ENCODE assay signal across 1 cellular context in genomic region chr2:132943829-132944228, GRCh38.
TF ChIP-seq lines count a peak whose summit lies in the region.

No MANE protein-coding gene starts in this region.

TF ChIP-seq in IMR-90, 13 proteins besides CTCF, POLR2A, EP300 and RAD21 (continued from another document):
- no peak for TF ChIP-seq RFX5 (IDR thresholded peaks at IDR 0.05; ENCODE audit: low read depth, low read length)
- TF ChIP-seq BHLHE40 (IDR thresholded peaks at IDR 0.05; ENCODE audit: low read depth, low read length) = no peak
- TF ChIP-seq CEBPB (IDR thresholded peaks at IDR 0.05; ENCODE audit: low read depth, low read length) = no peak
- no peak for TF ChIP-seq USF2 (IDR thresholded peaks at IDR 0.05; ENCODE audit: low read depth, low read length)
- TF ChIP-seq MAZ (IDR thresholded peaks at IDR 0.05; ENCODE audit: borderline replicate concordance, low read depth, low read length) = no peak
- TF ChIP-seq MAFK (IDR thresholded peaks at IDR 0.05; ENCODE audit: low read depth, low read length) = no peak
- TF ChIP-seq MXI1 (IDR thresholded peaks at IDR 0.05; ENCODE audit: borderline replicate concordance, low read depth, low read length) = no peak
- TF ChIP-seq NFE2L2 (IDR thresholded peaks at IDR 0.05; ENCODE audit: low read depth, low read length) = no peak
- TF ChIP-seq ELK1 (IDR thresholded peaks at IDR 0.05; ENCODE audit: borderline replicate concordance, low read depth, low read length) = no peak
